In genomic region chr19:3687393-3687773, GRCh38 we compare ENCODE assay signal across 1 cellular context.
TF ChIP-seq lines count a peak whose summit lies in the region.

No MANE protein-coding gene starts in this region.

TF ChIP-seq in GM12878, 131 proteins besides CTCF, POLR2A, EP300 and RAD21:
- TF ChIP-seq PBX3 (IDR thresholded peaks at IDR 0.05; ENCODE audit: insufficient replicate concordance, low read depth, low read length) (peak; percentile 30), POU2F2 (IDR thresholded peaks at IDR 0.05; ENCODE audit: borderline replicate concordance, low read depth, low read length) (0 out of 3 replicates have a peak, but pooled peaks have one; percentile 67), BCL3 (IDR thresholded peaks at IDR 0.05; ENCODE audit: borderline replicate concordance, insufficient read depth, low read depth, low read length, poor library complexity, severe bottlenecking) (peak; percentile 89), NR2C1 (IDR thresholded peaks at IDR 0.05) (no peak), TCF3 (IDR thresholded peaks at IDR 0.05; ENCODE audit: borderline replicate concordance, insufficient read depth, low read depth, low read length) (0 out of 2 replicates have a peak, but pooled peaks have one; percentile 34), MLLT1 (IDR thresholded peaks at IDR 0.05) (0 out of 2 replicates have a peak, but pooled peaks have one; percentile 43), SPI1 (IDR thresholded peaks at IDR 0.05; ENCODE audit: borderline replicate concordance, insufficient read depth, low read depth, low read length) (no peak)
